Comparison of ENCODE assay signal across 21 cellular contexts in the genomic region with DNA sequence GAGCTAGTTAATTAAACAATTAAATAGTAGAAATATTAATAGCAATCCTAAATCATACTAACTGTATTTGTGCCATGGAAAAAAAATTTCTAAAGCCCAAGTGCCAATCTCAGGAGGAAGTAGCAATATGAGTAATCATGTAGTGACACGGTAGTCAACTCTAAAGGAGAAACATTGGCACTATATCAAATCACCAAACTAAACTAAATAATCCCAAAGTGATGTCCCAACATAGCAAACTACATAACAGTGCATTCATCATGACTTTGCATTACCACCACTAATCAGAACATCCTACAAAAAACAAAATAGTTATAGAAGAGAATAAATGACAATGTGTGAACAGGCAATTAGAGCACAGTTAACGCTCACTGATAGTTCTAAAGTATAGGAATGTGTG.
DNase-seq lines count a peak whose midpoint lies in the region; ATAC-seq and TF ChIP-seq lines count a peak whose summit lies in the region.
"Had no signal": no experiment of that assay in that cellular context is flagged by ENCODE, and none has a peak within 500 bp of the region (broad histone marks: within the 10 kb centered on the region; RNA-seq: fewer than 3 reads in every experiment).

No MANE protein-coding gene starts in this region.

- no peak overlapping the region for H4K91ac ChIP-seq in IMR-90 (ENCODE audit: insufficient read depth, low read depth, low read length)

- H3K4me1 ChIP-seq in IMR-90 (ENCODE audit: control insufficient read depth, insufficient read depth, low read length) (no peaks in the 10 kb centered on the region), prostate gland (replicated peaks) (no peaks in the 10 kb centered on the region)

- H3K14ac ChIP-seq in IMR-90 (replicated peaks; ENCODE audit: low read depth, low read length), result no peak overlapping the region

- no peak overlapping the region for H4K8ac ChIP-seq in IMR-90 (ENCODE audit: low read depth in 2 of 2, low read length in 2 of 2)

- POLR2A ChIA-PET in IMR-90 (lab: Charles Lee; ENCODE audit: unreplicated experiment), result no interaction called here

- no CpG with 5 or more reads among the region's 2 CpGs for WGBS in IMR-90 (ENCODE audit: extremely low coverage in 2 of 2, insufficient read length in 1 of 2), 2 experiments
- WGBS in prostate gland, result 81% methylated on average over 2 of the region's 2 CpGs

- H3K27me3 ChIP-seq in IMR-90 (ENCODE audit: control insufficient read depth, insufficient read depth, low read length) (no peaks in the 10 kb centered on the region), prostate gland (replicated peaks; ENCODE audit: insufficient read depth) (no peaks in the 10 kb centered on the region)
- H3K27me3 ChIP-seq: esophagus muscularis mucosa had no signal

- no peak overlapping the region; the same call in 1 of the 2 replicates for H3K4me2 ChIP-seq in IMR-90 (ENCODE audit: low read depth, low read length)

- no peak overlapping the region for H3K18ac ChIP-seq in IMR-90 (ENCODE audit: low read depth, low read length)

- no peaks in the 10 kb centered on the region for H3K9me1 ChIP-seq in IMR-90 (ENCODE audit: insufficient read depth, low read length)

- no peak for TF ChIP-seq RAD21 in IMR-90 (IDR thresholded peaks at IDR 0.05; ENCODE audit: low read length)

- H4K5ac ChIP-seq in IMR-90 (ENCODE audit: low read depth, low read length), result no peak overlapping the region

- H3K23ac ChIP-seq in IMR-90 (ENCODE audit: low read depth, low read length), result no peak overlapping the region

- H3K36me3 ChIP-seq in IMR-90 (ENCODE audit: control insufficient read depth, insufficient read depth, low read length), result no peaks in the 10 kb centered on the region
- no peaks in the 10 kb centered on the region for H3K36me3 ChIP-seq in prostate gland
- H3K36me3 ChIP-seq: esophagus muscularis mucosa had no signal

- no TSS peak for BruUV-seq in IMR-90 (replicated peaks; lab: Mats Ljungman, UMichigan)

- no peak overlapping the region for H2BK15ac ChIP-seq in IMR-90 (ENCODE audit: low read depth, low read length)

- H3K4me3 ChIP-seq in IMR-90 (ENCODE audit: insufficient read depth, low read depth, low read length) (no peak overlapping the region), prostate gland (no peak overlapping the region)
- H3K4me3 ChIP-seq: esophagus muscularis mucosa had no signal

- dilution Hi-C loops in IMR-90 (cut with HindIII; ENCODE audit: low sequenced_read_pairs, unreplicated experiment), result no loop called here

- in situ Hi-C loops in IMR-90 (cut with MboI; ENCODE audit: low sequenced_read_pairs), result no loop called here

- ATAC-seq in IMR-90 (ENCODE audit: low read depth) (no peak; the same call in 1 of the 2 replicates), HG03469 (IDR thresholded peaks at IDR 0.05; ENCODE audit: unreplicated experiment) (no peak)
- ATAC-seq: activated naive CD4-positive, alpha-beta T cell treated with anti-CD3 and anti-CD28 coated beads, Interleukin-2, amount 50 U/mL, for 72 hours; activated T-helper 17 cell treated with anti-CD3 and anti-CD28 coated beads, Interleukin-2, amount 50 U/mL, for 72 hours; right cardiac atrium; SK-N-SH treated with all-trans-retinoic acid at 6 μM for 48 hours had no signal

- H3K79me1 ChIP-seq in IMR-90 (ENCODE audit: low read depth in 1 of 2, low read length in 2 of 2), result peaks cover 4 to 7% of the 10 kb centered on the region in 2 experiments; a peak in 3 of 4 replicates

- H2BK120ac ChIP-seq in IMR-90 (ENCODE audit: low read depth, low read length), result no peak overlapping the region

- H3K4ac ChIP-seq in IMR-90 (ENCODE audit: low read depth, low read length), result no peak overlapping the region

- H2BK5ac ChIP-seq in IMR-90 (ENCODE audit: low read depth, low read length, poor library complexity, severe bottlenecking), result no peak overlapping the region

- DNase-seq in AG08396 (ENCODE audit: low spot score) (peak; percentile 16), IMR-90 (peak; percentile 49), dermis microvascular lymphatic vessel endothelial cell (ENCODE audit: low read depth in 2 of 2) (peak; percentile 3 to 32), lung microvascular endothelial cell (ENCODE audit: low read depth in 2 of 2) (peak; percentile 41 to 64), NCI-H1105 (lab: John Stamatoyannopoulos, UW) (no peak), COLO829 (ENCODE audit: low spot score) (no peak), prostate gland (ENCODE audit: low spot score) (no peak)
- DNase-seq: CD4-positive, CD25-positive, alpha-beta regulatory T cell; effector CD8-positive, alpha-beta T cell; MM.1S; naive B cell; NCI-H1436 treated with DMSO at 0.1 percent for 48 hours; NCI-H524 treated with DMSO at 0.1 percent for 48 hours; right cardiac atrium; stimulated activated CD4-positive, alpha-beta T cell treated with anti-CD3 and anti-CD28 coated beads, Interleukin-12 subunit alpha, Interleukin-12 subunit beta, amount 100 ng/mL, for 4 hours; stimulated activated CD8-positive, alpha-beta memory T cell treated with anti-CD3 and anti-CD28 coated beads, Interleukin-4, amount 100 ng/mL, for 48 hours had no signal

- H3K27ac ChIP-seq in IMR-90 (ENCODE audit: insufficient read depth, low read length), result no peak overlapping the region
- no peak overlapping the region for H3K27ac ChIP-seq in prostate gland
- H3K27ac ChIP-seq: esophagus muscularis mucosa had no signal

- no peak overlapping the region for H2AK5ac ChIP-seq in IMR-90 (ENCODE audit: low read depth, low read length)

- H4K20me1 ChIP-seq in IMR-90 (ENCODE audit: insufficient read depth, low read length), result no peaks in the 10 kb centered on the region

- CTCF ChIA-PET in IMR-90 (lab: Yijun Ruan, JAX), result no interaction called here

- no peak overlapping the region for H2AFZ ChIP-seq in IMR-90 (replicated peaks; ENCODE audit: low read length, poor library complexity)

- no peak overlapping the region for H3K56ac ChIP-seq in IMR-90 (ENCODE audit: extremely low read depth, insufficient read depth, low read length)

- no peak overlapping the region for H3K9ac ChIP-seq in IMR-90 (ENCODE audit: low read depth, low read length)

- TF ChIP-seq CTCF in IMR-90 (conservative IDR thresholded peaks at IDR 0.05; ENCODE audit: low read depth, low read length), result no peak
- no peak for TF ChIP-seq CTCF in prostate gland (IDR thresholded peaks at IDR 0.05)

- no peak overlapping the region for H2AK9ac ChIP-seq in IMR-90 (replicated peaks; ENCODE audit: low read depth, low read length, poor library complexity)

- no peaks in the 10 kb centered on the region for H3K9me3 ChIP-seq in IMR-90 (ENCODE audit: control insufficient read depth, insufficient read depth, low read length)
- H3K9me3 ChIP-seq in prostate gland, result no peaks in the 10 kb centered on the region
- H3K9me3 ChIP-seq: esophagus muscularis mucosa had no signal

- intact Hi-C loops in IMR-90 (cut with micrococcal nuclease) (no loop called here), prostate gland (cut with DNase I) (no loop called here)

- no peak overlapping the region for H2BK20ac ChIP-seq in IMR-90 (ENCODE audit: low read depth, low read length)

- TF ChIP-seq POLR2A in IMR-90 (IDR thresholded peaks at IDR 0.05; ENCODE audit: low read depth, low read length), result no peak
- TF ChIP-seq POLR2A in prostate gland (IDR thresholded peaks at IDR 0.05), result no peak

TF ChIP-seq in IMR-90, 13 proteins besides CTCF, POLR2A, EP300 and RAD21:
- TF ChIP-seq CHD1 (IDR thresholded peaks at IDR 0.05; ENCODE audit: low read depth, low read length) (no peak), BHLHE40 (IDR thresholded peaks at IDR 0.05; ENCODE audit: low read depth, low read length) (no peak), MAZ (IDR thresholded peaks at IDR 0.05; ENCODE audit: borderline replicate concordance, low read depth, low read length) (no peak), RFX5 (IDR thresholded peaks at IDR 0.05; ENCODE audit: low read depth, low read length) (no peak), MAFK (IDR thresholded peaks at IDR 0.05; ENCODE audit: low read depth, low read length) (no peak), RCOR1 (IDR thresholded peaks at IDR 0.05; ENCODE audit: insufficient replicate concordance, low read length) (no peak), SMC3 (IDR thresholded peaks at IDR 0.05; ENCODE audit: low read depth, low read length) (no peak), NFE2L2 (IDR thresholded peaks at IDR 0.05; ENCODE audit: low read depth, low read length) (peak; percentile 86), CEBPB (IDR thresholded peaks at IDR 0.05; ENCODE audit: low read depth, low read length) (peak; percentile 15; the same call in 1 of the 2 replicates)
- TF ChIP-seq, protein P1, sequence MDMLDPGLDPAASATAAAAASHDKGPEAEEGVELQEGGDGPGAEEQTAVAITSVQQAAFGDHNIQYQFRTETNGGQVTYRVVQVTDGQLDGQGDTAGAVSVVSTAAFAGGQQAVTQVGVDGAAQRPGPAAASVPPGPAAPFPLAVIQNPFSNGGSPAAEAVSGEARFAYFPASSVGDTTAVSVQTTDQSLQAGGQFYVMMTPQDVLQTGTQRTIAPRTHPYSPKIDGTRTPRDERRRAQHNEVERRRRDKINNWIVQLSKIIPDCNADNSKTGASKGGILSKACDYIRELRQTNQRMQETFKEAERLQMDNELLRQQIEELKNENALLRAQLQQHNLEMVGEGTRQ (IDR thresholded peaks at IDR 0.05; ENCODE audit: low read depth, low read length), result no peak

Comparison
In these comparisons a context has a peak if more than half of its experiments do, and no peak if none do; other contexts are left out.
1. DNase-seq: peak in AG08396 (single experiment), IMR-90 (single experiment), dermis microvascular lymphatic vessel endothelial cell (2 of 2) and lung microvascular endothelial cell (2 of 2); none in NCI-H1105 (single experiment), COLO829 (single experiment) and prostate gland (single experiment).